In genomic region chr9:132800038-132800648, GRCh38 we compare ENCODE assay signal across 1 cellular context.
TF ChIP-seq lines count a peak whose summit lies in the region.

No MANE protein-coding gene starts in this region.

TF ChIP-seq in GM23338, 12 proteins besides CTCF, POLR2A, EP300 and RAD21 (continued from another document):
- no peak for TF ChIP-seq ZNF462 (CRISPR knock-in tag; IDR thresholded peaks at IDR 0.05)
- TF ChIP-seq EZH2 (IDR thresholded peaks at IDR 0.05; ENCODE audit: low read depth, unreplicated experiment) = no peak
- no peak for TF ChIP-seq POLR2AphosphoS5 (IDR thresholded peaks at IDR 0.05; ENCODE audit: low read depth)
- TF ChIP-seq CREB1 (CRISPR knock-in tag; IDR thresholded peaks at IDR 0.05; ENCODE audit: low read depth) = no peak
- no peak for TF ChIP-seq ETS1 (IDR thresholded peaks at IDR 0.05)
- TF ChIP-seq ZNF331 (CRISPR knock-in tag; IDR thresholded peaks at IDR 0.05; ENCODE audit: low read depth) = no peak
- TF ChIP-seq NANOG (IDR thresholded peaks at IDR 0.05; ENCODE audit: borderline replicate concordance) = no peak
- no peak for TF ChIP-seq JUNB (IDR thresholded peaks at IDR 0.05; ENCODE audit: unreplicated experiment)
- TF ChIP-seq STAT1 (IDR thresholded peaks at IDR 0.05; ENCODE audit: unreplicated experiment) = no peak
